8 cellular contexts compared by ENCODE assay signal in genomic region chr4:159206427-159206871, GRCh38.
A peak's percentile ranks its signal among the peaks of the same experiment; 100 is the strongest.
DNase-seq lines count a peak whose midpoint lies in the region; ATAC-seq and TF ChIP-seq lines count a peak whose summit lies in the region.

No MANE protein-coding gene starts in this region.

- H3K14ac ChIP-seq in IMR-90 (replicated peaks; ENCODE audit: low read depth, low read length), result no peak overlapping the region; the same call in 1 of the 2 replicates

- no peak overlapping the region for H2AK5ac ChIP-seq in IMR-90 (ENCODE audit: low read depth, low read length)

- intact Hi-C loops in IMR-90 (cut with micrococcal nuclease), result no loop called here
- intact Hi-C loops in testis (cut with DNase I; ENCODE audit: low total_unique reads), result no loop called here
- intact Hi-C loops in prostate gland (cut with DNase I), result loop anchor here (10.0 kb wide), 2 partner anchors 352 to 482 kb away; partner anchors contain the start of gene PPID

- H3K27ac ChIP-seq in IMR-90 (ENCODE audit: insufficient read depth, low read length) (no peak overlapping the region), testis (no peak overlapping the region), prostate gland (no peak overlapping the region)

- H4K91ac ChIP-seq in IMR-90 (ENCODE audit: insufficient read depth, low read depth, low read length), result no peak overlapping the region

- peak overlapping the region; percentile 14 for H2BK5ac ChIP-seq in IMR-90 (ENCODE audit: low read depth, low read length, poor library complexity, severe bottlenecking)

- H4K20me1 ChIP-seq in IMR-90 (ENCODE audit: insufficient read depth, low read length), result 0 out of 2 replicates have a peak, but pooled peaks cover 5% of the 10 kb centered on the region

- H2AFZ ChIP-seq in IMR-90 (replicated peaks; ENCODE audit: low read length, poor library complexity), result no peak overlapping the region

- H2BK20ac ChIP-seq in IMR-90 (ENCODE audit: low read depth, low read length), result no peak overlapping the region

- H3K27me3 ChIP-seq in IMR-90 (ENCODE audit: control insufficient read depth, insufficient read depth, low read length) (no peaks in the 10 kb centered on the region), testis (no peaks in the 10 kb centered on the region), prostate gland (replicated peaks; ENCODE audit: insufficient read depth) (no peaks in the 10 kb centered on the region)

- dilution Hi-C loops in IMR-90 (cut with HindIII; ENCODE audit: low sequenced_read_pairs, unreplicated experiment), result no loop called here

- DNase-seq in EL, result peak; percentile 74
- peak; percentile 76 for DNase-seq in IMR-90
- DNase-seq in fibroblast of peridontal ligament (ENCODE audit: extremely low read depth), result peak; percentile 27
- DNase-seq in KBM-7, result no peak
- no peak for DNase-seq in testis
- no peak for DNase-seq in NCI-H345 treated with DMSO at 0.1 percent for 48 hours (lab: John Stamatoyannopoulos, UW; ENCODE audit: unreplicated experiment)
- DNase-seq in prostate gland (ENCODE audit: low spot score), result no peak

- no peak overlapping the region for H3K9ac ChIP-seq in IMR-90 (ENCODE audit: low read depth, low read length)

- no peak overlapping the region for H2AK9ac ChIP-seq in IMR-90 (replicated peaks; ENCODE audit: low read depth, low read length, poor library complexity)

- TF ChIP-seq CTCF in IMR-90 (conservative IDR thresholded peaks at IDR 0.05; ENCODE audit: low read depth, low read length) (no peak), testis (IDR thresholded peaks at IDR 0.05) (no peak), prostate gland (IDR thresholded peaks at IDR 0.05) (no peak)

- H2BK120ac ChIP-seq in IMR-90 (ENCODE audit: low read depth, low read length), result no peak overlapping the region

- no peak for TF ChIP-seq RAD21 in IMR-90 (IDR thresholded peaks at IDR 0.05; ENCODE audit: low read length)

- H3K4me1 ChIP-seq in IMR-90 (ENCODE audit: control insufficient read depth, insufficient read depth, low read length) (peaks cover 3% of the 10 kb centered on the region), testis (no peaks in the 10 kb centered on the region), prostate gland (replicated peaks) (peaks cover 10% of the 10 kb centered on the region)

- H4K8ac ChIP-seq in IMR-90 (ENCODE audit: low read depth in 2 of 2, low read length in 2 of 2), result peak overlapping the region in 1 of 2 experiments; percentile 4; a peak in 1 of 4 replicates

- H3K36me3 ChIP-seq in IMR-90 (ENCODE audit: control insufficient read depth, insufficient read depth, low read length) (no peaks in the 10 kb centered on the region), testis (ENCODE audit: low read depth, missing control alignments) (no peaks in the 10 kb centered on the region), prostate gland (no peaks in the 10 kb centered on the region)

- TF ChIP-seq POLR2A in IMR-90 (IDR thresholded peaks at IDR 0.05; ENCODE audit: low read depth, low read length), result no peak
- TF ChIP-seq POLR2A in testis (IDR thresholded peaks at IDR 0.05), result no peak
- no peak for TF ChIP-seq POLR2A in prostate gland (IDR thresholded peaks at IDR 0.05)

- WGBS in IMR-90 (ENCODE audit: extremely low coverage in 2 of 2, insufficient read length in 1 of 2), 2 experiments, result no CpG with 5 or more reads among the region's 4 CpGs
- WGBS in testis, 2 donors, result 65 to 75% methylated on average over 4 of the region's 4 CpGs
- WGBS in prostate gland, result 49% methylated on average over 4 of the region's 4 CpGs

- peak overlapping the region; percentile 47 for H3K4me2 ChIP-seq in IMR-90 (ENCODE audit: low read depth, low read length)

- ATAC-seq in GM21367 (IDR thresholded peaks at IDR 0.05; ENCODE audit: unreplicated experiment), result peak; percentile 86
- peak; percentile 81 for ATAC-seq in IMR-90 (ENCODE audit: low read depth)

- POLR2A ChIA-PET in IMR-90 (lab: Charles Lee; ENCODE audit: unreplicated experiment), result no interaction called here

- H3K18ac ChIP-seq in IMR-90 (ENCODE audit: low read depth, low read length), result peak overlapping the region; percentile 28; the same call in 1 of the 2 replicates

- peaks cover 9% of the 10 kb centered on the region; the same call in 1 of the 2 replicates for H3K9me1 ChIP-seq in IMR-90 (ENCODE audit: insufficient read depth, low read length)

- CTCF ChIA-PET in IMR-90 (lab: Yijun Ruan, JAX), result interaction anchor here (1.0 kb wide), 1 partner anchor 350 kb away, joined by 3 read pairs; no protein-coding TSS in a partner anchor

- H3K4me3 ChIP-seq in IMR-90 (ENCODE audit: insufficient read depth, low read depth, low read length), result no peak overlapping the region
- no peak overlapping the region for H3K4me3 ChIP-seq in testis
- no peak overlapping the region for H3K4me3 ChIP-seq in prostate gland

- H3K23ac ChIP-seq in IMR-90 (ENCODE audit: low read depth, low read length), result no peak overlapping the region; the same call in 1 of the 2 replicates

- in situ Hi-C loops in IMR-90 (cut with MboI; ENCODE audit: low sequenced_read_pairs), result no loop called here
- in situ Hi-C loops in KBM-7 (cut with MboI; ENCODE audit: low pct_unique_long_range_greater_than_20kb, low sequenced_read_pairs), result no loop called here

- H3K79me1 ChIP-seq in IMR-90 (ENCODE audit: low read depth in 1 of 2, low read length in 2 of 2), result peaks cover 24 to 27% of the 10 kb centered on the region in 2 experiments

- no peak overlapping the region for H3K4ac ChIP-seq in IMR-90 (ENCODE audit: low read depth, low read length)

- no peak overlapping the region for H3K56ac ChIP-seq in IMR-90 (ENCODE audit: extremely low read depth, insufficient read depth, low read length)

- H3K9me3 ChIP-seq in IMR-90 (ENCODE audit: control insufficient read depth, insufficient read depth, low read length), result no peaks in the 10 kb centered on the region
- no peaks in the 10 kb centered on the region for H3K9me3 ChIP-seq in testis
- no peaks in the 10 kb centered on the region for H3K9me3 ChIP-seq in prostate gland

- no peak overlapping the region for H4K5ac ChIP-seq in IMR-90 (ENCODE audit: low read depth, low read length)

- BruUV-seq in IMR-90 (replicated peaks; lab: Mats Ljungman, UMichigan), result no TSS peak

- H2BK15ac ChIP-seq in IMR-90 (ENCODE audit: low read depth, low read length), result no peak overlapping the region; the same call in 2 of the 3 replicates

TF ChIP-seq in IMR-90, 13 proteins besides CTCF, POLR2A, EP300 and RAD21:
- no peak for TF ChIP-seq FOS (IDR thresholded peaks at IDR 0.05; ENCODE audit: low read depth, low read length)
- peak; percentile 90 for TF ChIP-seq MXI1 (IDR thresholded peaks at IDR 0.05; ENCODE audit: borderline replicate concordance, low read depth, low read length)
TF ChIP-seq in IMR-90: peak in this region for 1.

Comparison
In these comparisons a context has a peak if more than half of its experiments do, and no peak if none do; other contexts are left out.
1. DNase-seq: peak in EL (single experiment), IMR-90 (single experiment) and fibroblast of peridontal ligament (single experiment); none in KBM-7 (single experiment), testis (single experiment), NCI-H345 treated with DMSO at 0.1 percent for 48 hours (single experiment) and prostate gland (single experiment).